8 cellular contexts compared by ENCODE assay signal in the genomic region with DNA sequence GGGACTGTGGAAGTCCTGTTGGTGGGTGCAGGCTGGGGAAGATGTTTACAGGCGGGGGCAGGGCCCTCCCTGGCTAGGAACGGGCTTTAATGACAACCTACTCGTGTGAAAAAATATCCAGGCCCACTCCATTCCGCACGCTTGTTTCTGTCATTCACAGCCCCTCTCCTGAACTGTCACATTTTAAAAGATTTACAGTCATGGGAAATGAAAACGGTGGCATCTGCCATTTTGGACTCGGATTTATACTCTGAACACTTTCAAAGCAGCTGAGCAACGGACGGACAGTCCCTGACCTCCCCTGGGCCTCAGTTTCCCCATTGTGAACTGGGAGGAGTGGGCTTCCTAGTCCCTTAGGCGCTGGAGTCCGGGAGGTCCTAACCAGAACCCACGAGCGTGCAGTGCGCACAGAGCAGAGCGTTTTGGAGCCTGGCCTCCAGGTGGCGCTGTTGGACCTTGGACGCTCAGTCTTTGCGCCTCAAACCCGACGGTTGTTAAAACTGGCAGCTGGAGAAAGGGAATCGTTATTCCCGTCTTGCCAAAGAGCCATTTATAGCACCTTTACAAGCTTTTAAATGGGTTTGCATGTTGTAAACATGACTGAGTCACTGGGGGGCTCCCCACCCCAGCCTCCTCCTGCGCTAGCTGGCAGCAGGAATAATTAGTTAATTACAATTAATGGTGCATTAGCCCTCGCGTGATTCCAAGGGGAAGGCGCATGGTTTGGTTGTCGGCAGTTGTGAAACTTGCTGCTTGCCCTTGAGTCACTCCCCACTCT.
DNase-seq lines count a peak whose midpoint lies in the region; ATAC-seq lines count a peak whose summit lies in the region.

No MANE protein-coding gene starts in this region.

- CTCF ChIA-PET in activated CD4-positive, alpha-beta memory T cell treated with anti-CD3 and anti-CD28 coated beads for 36 hours (lab: Charles Lee) = interaction anchor here (0.6 to 1.7 kb wide), 15 partner anchors 14 to 892 kb away, joined by 3 to 12 read pairs (median 3); no protein-coding TSS in a partner anchor

- intact Hi-C loops in activated CD4-positive, alpha-beta memory T cell treated with anti-CD3 and anti-CD28 coated beads for 36 hours (cut with micrococcal nuclease) = loop anchor here (10.0 kb wide), 1 partner anchor 67 kb away; no protein-coding TSS in a partner anchor

- H3K4me3 Mint-ChIP-seq in activated CD4-positive, alpha-beta memory T cell treated with anti-CD3 and anti-CD28 coated beads for 36 hours = no peak overlapping the region
- no peak overlapping the region for H3K4me3 Mint-ChIP-seq in memory B cell

- H3K36me3 Mint-ChIP-seq in activated CD4-positive, alpha-beta memory T cell treated with anti-CD3 and anti-CD28 coated beads for 36 hours = no peaks in the 10 kb centered on the region
- no peaks in the 10 kb centered on the region for H3K36me3 Mint-ChIP-seq in memory B cell

- peak; percentile 78 for ATAC-seq in memory B cell (ENCODE audit: low read depth)
- ATAC-seq in GM18907 (IDR thresholded peaks at IDR 0.05; ENCODE audit: unreplicated experiment) = no peak

- H3K4me1 Mint-ChIP-seq in activated CD4-positive, alpha-beta memory T cell treated with anti-CD3 and anti-CD28 coated beads for 36 hours (ENCODE audit: low read depth) = no peaks in the 10 kb centered on the region
- peaks cover 4% of the 10 kb centered on the region for H3K4me1 Mint-ChIP-seq in memory B cell

- H3K27ac Mint-ChIP-seq in activated CD4-positive, alpha-beta memory T cell treated with anti-CD3 and anti-CD28 coated beads for 36 hours = no peak overlapping the region
- no peak overlapping the region for H3K27ac Mint-ChIP-seq in memory B cell

- peaks cover 12% of the 10 kb centered on the region for H3K27me3 Mint-ChIP-seq in activated CD4-positive, alpha-beta memory T cell treated with anti-CD3 and anti-CD28 coated beads for 36 hours
- H3K27me3 Mint-ChIP-seq in memory B cell = peaks cover 12% of the 10 kb centered on the region

- peak; percentile 90 for DNase-seq in Ammon's horn (ENCODE audit: low spot score)
- DNase-seq in HCEC 1CT = peak; percentile 69
- DNase-seq in NCI-H69 (lab: John Stamatoyannopoulos, UW) = peak; percentile 88
- DNase-seq in activated CD4-positive, alpha-beta memory T cell treated with anti-CD3 and anti-CD28 coated beads for 36 hours = peak; percentile 82
- DNase-seq in effector CD8-positive, alpha-beta T cell (lab: John Stamatoyannopoulos, UW) = peak; percentile 46
- DNase-seq in memory B cell (ENCODE audit: low spot score in 2 of 2) = peak; percentile 70 to 83
- peak; percentile 76 for DNase-seq in stimulated activated CD8-positive, alpha-beta memory T cell treated with anti-CD3 and anti-CD28 coated beads, Interleukin-15, amount 100 ng/mL, for 24 hours (ENCODE audit: low read depth)

- POLR2A ChIA-PET in activated CD4-positive, alpha-beta memory T cell treated with anti-CD3 and anti-CD28 coated beads for 36 hours (lab: Charles Lee) = no interaction called here

- H3K9me3 Mint-ChIP-seq in activated CD4-positive, alpha-beta memory T cell treated with anti-CD3 and anti-CD28 coated beads for 36 hours = no peaks in the 10 kb centered on the region
- H3K9me3 Mint-ChIP-seq in memory B cell = no peaks in the 10 kb centered on the region
